In genomic region chr17:39194985-39195524, GRCh38 we compare ENCODE assay signal across 2 cellular contexts.
TF ChIP-seq lines count a peak whose summit lies in the region.

No MANE protein-coding gene starts in this region.

TF ChIP-seq in IMR-90, 13 proteins besides CTCF, POLR2A, EP300 and RAD21:
- no peak for TF ChIP-seq FOS (IDR thresholded peaks at IDR 0.05; ENCODE audit: low read depth, low read length)
- no peak for TF ChIP-seq BHLHE40 (IDR thresholded peaks at IDR 0.05; ENCODE audit: low read depth, low read length)
- no peak for TF ChIP-seq NFE2L2 (IDR thresholded peaks at IDR 0.05; ENCODE audit: low read depth, low read length)
- no peak for TF ChIP-seq USF2 (IDR thresholded peaks at IDR 0.05; ENCODE audit: low read depth, low read length)
- no peak for TF ChIP-seq RFX5 (IDR thresholded peaks at IDR 0.05; ENCODE audit: low read depth, low read length)
- TF ChIP-seq RCOR1 (IDR thresholded peaks at IDR 0.05; ENCODE audit: insufficient replicate concordance, low read length): no peak
- no peak for TF ChIP-seq MAZ (IDR thresholded peaks at IDR 0.05; ENCODE audit: borderline replicate concordance, low read depth, low read length)
- TF ChIP-seq CEBPB (IDR thresholded peaks at IDR 0.05; ENCODE audit: low read depth, low read length): no peak
- no peak for TF ChIP-seq CHD1 (IDR thresholded peaks at IDR 0.05; ENCODE audit: low read depth, low read length)
- TF ChIP-seq MAFK (IDR thresholded peaks at IDR 0.05; ENCODE audit: low read depth, low read length): no peak
- no peak for TF ChIP-seq ELK1 (IDR thresholded peaks at IDR 0.05; ENCODE audit: borderline replicate concordance, low read depth, low read length)
- TF ChIP-seq SMC3 (IDR thresholded peaks at IDR 0.05; ENCODE audit: low read depth, low read length): no peak
- no peak for TF ChIP-seq MXI1 (IDR thresholded peaks at IDR 0.05; ENCODE audit: borderline replicate concordance, low read depth, low read length)

TF ChIP-seq in neural cell, 6 proteins besides CTCF, POLR2A, EP300 and RAD21:
- no peak for TF ChIP-seq MXI1 (conservative IDR thresholded peaks at IDR 0.05; ENCODE audit: poor library complexity, severe bottlenecking)
- TF ChIP-seq SMC3 (conservative IDR thresholded peaks at IDR 0.05; ENCODE audit: poor library complexity): no peak
- TF ChIP-seq REST (IDR thresholded peaks at IDR 0.05; ENCODE audit: borderline replicate concordance): no peak
- TF ChIP-seq TAF1 (IDR thresholded peaks at IDR 0.05; ENCODE audit: low read depth): no peak
- TF ChIP-seq POLR2AphosphoS5 (IDR thresholded peaks at IDR 0.05): no peak
- TF ChIP-seq EZH2 (IDR thresholded peaks at IDR 0.05; ENCODE audit: borderline replicate concordance, insufficient read depth, low read length, poor library complexity, severe bottlenecking): no peak
TF ChIP-seq in neural cell: peak in this region for 0.
